In genomic region chr1:27959792-27960603, GRCh38 we compare ENCODE assay signal across 8 cellular contexts. TPM values are rescaled to one million over a fixed set of nuclear protein-coding genes. Genes with fewer than 3 reads are reported as not detected.
DNase-seq lines count a peak whose midpoint lies in the region; ATAC-seq and TF ChIP-seq lines count a peak whose summit lies in the region.

Gene XKR8, plus strand, starts transcription at chr1:27959973. Its CDS starts 97 bp downstream, at chr1:27960070.

- 1% methylated on average over 16 of the region's 68 CpGs for WGBS in right lobe of liver (ENCODE audit: insufficient coverage, low coverage, low lambda C conversion rate, missing lambda C conversion rate)

- H3K36me3 ChIP-seq in right lobe of liver, result no peaks in the 10 kb centered on the region

- H3K4me3 ChIP-seq in right lobe of liver, result peak within 1 kb of the TSS; percentile 57 to 86 (median 72)

- H3K27me3 ChIP-seq in right lobe of liver, result no peaks in the 10 kb centered on the region

- intact Hi-C loops in right lobe of liver (cut with DNase I), result no loop called here

- peak within 1 kb of the TSS; percentile 81 to 92 (median 90) for H3K27ac ChIP-seq in right lobe of liver

- ATAC-seq in HG02588 (IDR thresholded peaks at IDR 0.05; ENCODE audit: unreplicated experiment) (peak; percentile 77), right lobe of liver (peak; percentile 91 to 97 (median 95)), GM18861 (IDR thresholded peaks at IDR 0.05; ENCODE audit: unreplicated experiment) (no peak)

- H3K9me3 ChIP-seq in right lobe of liver, result no peaks in the 10 kb centered on the region

- TF ChIP-seq CTCF in right lobe of liver (IDR thresholded peaks at IDR 0.05), result peak; percentile 42 to 68 (median 52)

- H3K4me1 ChIP-seq in right lobe of liver, result peaks cover 0 to 20% (median 4%) of the 10 kb centered on the region in 4 donors

- DNase-seq in NCI-H1436 treated with DMSO at 0.1 percent for 48 hours (lab: John Stamatoyannopoulos, UW), result peak; percentile 40
- DNase-seq in activated CD4-positive, alpha-beta T cell treated with anti-CD3 and anti-CD28 coated beads, Interleukin-2, amount 50 U/mL, for 24 hours (ENCODE audit: low read depth in 1 of 2, low spot score in 1 of 2), result peak; percentile 65 to 72
- DNase-seq in dermis microvascular lymphatic vessel endothelial cell (ENCODE audit: low read depth in 2 of 2), result peak; percentile 45 to 74
- DNase-seq in right lobe of liver, result peak; percentile 88 to 90 (median 90)
- peak; percentile 64 to 81 (median 68) for DNase-seq in stimulated activated CD4-positive, alpha-beta T cell treated with anti-CD3 and anti-CD28 coated beads, TNF-alpha, amount 100 ng/mL, for 24 hours (ENCODE audit: low read depth in 3 of 3)

- TF ChIP-seq POLR2A in GM10847 (IDR thresholded peaks at IDR 0.05; ENCODE audit: extremely low read depth, insufficient read length) (peak; percentile 45), right lobe of liver (IDR thresholded peaks at IDR 0.05) (peak; percentile 75)

RNA-seq across cellular contexts. Expression of gene XKR8, which starts in this region (rescaled TPM):
- total RNA-seq in dermis microvascular lymphatic vessel endothelial cell (5.0 and 7.0 TPM in 2 replicates), right lobe of liver (1 to 10 TPM; 5.5 to 8.7 (median 7.1) TPM)

Comparison
In these comparisons a context has a peak if more than half of its experiments do, and no peak if none do; other contexts are left out.
1. DNase-seq: peak in every context shown above with its lines; median percentile 90 in right lobe of liver; 68 in activated CD4-positive, alpha-beta T cell treated with anti-CD3 and anti-CD28 coated beads, Interleukin-2, amount 50 U/mL, for 24 hours; 68 in stimulated activated CD4-positive, alpha-beta T cell treated with anti-CD3 and anti-CD28 coated beads, TNF-alpha, amount 100 ng/mL, for 24 hours; 60 in dermis microvascular lymphatic vessel endothelial cell; 40 in NCI-H1436 treated with DMSO at 0.1 percent for 48 hours.